In genomic region chrX:120250522-120251271, GRCh38 we compare ENCODE assay signal across 8 cellular contexts. TPM values are rescaled to one million over a fixed set of nuclear protein-coding genes. Genes with fewer than 3 reads are reported as not detected.
DNase-seq lines count a peak whose midpoint lies in the region; ATAC-seq and TF ChIP-seq lines count a peak whose summit lies in the region.

Gene ZBTB33 (plus strand): TSS chrX:120250812. CDS start chrX:120253416, 2,604 bp downstream.

- peaks cover 21% of the 10 kb centered on the region for H3K36me3 Mint-ChIP-seq in WTC11

- peak; percentile 97 for ATAC-seq in GM18909 (IDR thresholded peaks at IDR 0.05; ENCODE audit: poor library complexity, unreplicated experiment)
- ATAC-seq in HG03175 (IDR thresholded peaks at IDR 0.05; ENCODE audit: unreplicated experiment): peak; percentile 98
- peak; percentile 99 for ATAC-seq in WTC11

- no peaks in the 10 kb centered on the region for H3K9me3 Mint-ChIP-seq in WTC11

- peak within 1 kb of the TSS; percentile 80 for H3K27ac ChIP-seq in caudate nucleus (ENCODE audit: low read depth, low read length)

- TF ChIP-seq CTCF in AG09309 (IDR thresholded peaks at IDR 0.05; ENCODE audit: control insufficient read depth, insufficient read depth, low read depth, low read length, missing control alignments): peak; percentile 55
- TF ChIP-seq CTCF in WTC11 (IDR thresholded peaks at IDR 0.05): peak; percentile 36

- peak within 1 kb of the TSS; percentile 64 for H3K4me3 ChIP-seq in AG09309 (ENCODE audit: control insufficient read depth, low read depth, low read length)

- peaks cover 7% of the 10 kb centered on the region for H3K4me1 Mint-ChIP-seq in WTC11

- peaks cover 24% of the 10 kb centered on the region for H3K27me3 Mint-ChIP-seq in WTC11 (ENCODE audit: low read depth)

- H3K4me3 Mint-ChIP-seq in WTC11: peak within 1 kb of the TSS; percentile 92

- CTCF ChIA-PET in WTC11 (lab: Charles Lee): interaction anchor here (0.6 to 2.0 kb wide), 17 partner anchors 11 to 235 kb away, joined by 3 to 17 read pairs (median 4); partner anchors contain the start of gene TMEM255A

- H3K27ac Mint-ChIP-seq in WTC11: peak within 1 kb of the TSS; percentile 72; the same call in 1 of the 2 replicates

- POLR2A ChIA-PET in WTC11 (lab: Charles Lee): interaction anchor here (0.6 to 0.9 kb wide), 3 partner anchors 22 to 60 kb away, joined by 3 read pairs; partner anchors contain the start of gene TMEM255A

- DNase-seq in AG09309 (ENCODE audit: low read depth) (peak; percentile 71), NCI-H2227 treated with DMSO at 0.1 percent for 48 hours (lab: John Stamatoyannopoulos, UW) (peak; percentile 97), WTC11 (ENCODE audit: low spot score) (peak; percentile 89), caudate nucleus (lab: John Stamatoyannopoulos, UW) (peak in 60 of 61 donors; percentile 9 to 89 (median 72)), iPS-NIHi7 (ENCODE audit: extremely low spot score) (peak; percentile 87), smooth muscle cell of the brain vasculature (ENCODE audit: low read depth, low spot score) (peak; percentile 88)

TF ChIP-seq in WTC11, 78 proteins besides CTCF, POLR2A, EP300 and RAD21 (continues in another document):
- TF ChIP-seq JUN (CRISPR knock-in tag; IDR thresholded peaks at IDR 0.05) (no peak), E2F1 (CRISPR knock-in tag; IDR thresholded peaks at IDR 0.05) (no peak), ZNF281 (CRISPR knock-in tag; IDR thresholded peaks at IDR 0.05) (no peak), CDX4 (CRISPR knock-in tag; IDR thresholded peaks at IDR 0.05; ENCODE audit: borderline replicate concordance) (no peak), ARID4B (CRISPR knock-in tag; IDR thresholded peaks at IDR 0.05; ENCODE audit: borderline replicate concordance) (peak; percentile 26; the same call in 1 of the 2 replicates), FOXP1 (CRISPR knock-in tag; IDR thresholded peaks at IDR 0.05; ENCODE audit: borderline replicate concordance) (peak; percentile 17; the same call in 1 of the 2 replicates), SOX15 (CRISPR knock-in tag; IDR thresholded peaks at IDR 0.05) (no peak), FOXK1 (CRISPR knock-in tag; IDR thresholded peaks at IDR 0.05) (peak; percentile 35; the same call in 1 of the 2 replicates), HMGA2 (CRISPR knock-in tag; IDR thresholded peaks at IDR 0.05) (no peak), MAX (CRISPR knock-in tag; IDR thresholded peaks at IDR 0.05) (peak; percentile 56; the same call in 1 of the 2 replicates), CREM (CRISPR knock-in tag; IDR thresholded peaks at IDR 0.05) (0 out of 2 replicates have a peak, but pooled peaks have one; percentile 40), FOXP4 (CRISPR knock-in tag; IDR thresholded peaks at IDR 0.05) (peak; percentile 49; the same call in 1 of the 2 replicates), E2F4 (CRISPR knock-in tag; IDR thresholded peaks at IDR 0.05; ENCODE audit: borderline replicate concordance, low read depth) (no peak; the same call in 1 of the 2 replicates), NFE2L1 (CRISPR knock-in tag; IDR thresholded peaks at IDR 0.05) (no peak)

RNA-seq across cellular contexts. Expression of gene ZBTB33, which starts in this region (rescaled TPM):
- 12.3 to 16.2 TPM (median 12.5 TPM) in 3 replicates for total RNA-seq in WTC11 (2021)

Comparison
In these comparisons a context has a peak if more than half of its experiments do, and no peak if none do; other contexts are left out.
1. Peak in every context shown above with its lines: DNase-seq, ATAC-seq, H3K4me3 ChIP-seq and H3K27ac ChIP-seq.